Comparison of ENCODE assay signal across 1 cellular context in the genomic region with DNA sequence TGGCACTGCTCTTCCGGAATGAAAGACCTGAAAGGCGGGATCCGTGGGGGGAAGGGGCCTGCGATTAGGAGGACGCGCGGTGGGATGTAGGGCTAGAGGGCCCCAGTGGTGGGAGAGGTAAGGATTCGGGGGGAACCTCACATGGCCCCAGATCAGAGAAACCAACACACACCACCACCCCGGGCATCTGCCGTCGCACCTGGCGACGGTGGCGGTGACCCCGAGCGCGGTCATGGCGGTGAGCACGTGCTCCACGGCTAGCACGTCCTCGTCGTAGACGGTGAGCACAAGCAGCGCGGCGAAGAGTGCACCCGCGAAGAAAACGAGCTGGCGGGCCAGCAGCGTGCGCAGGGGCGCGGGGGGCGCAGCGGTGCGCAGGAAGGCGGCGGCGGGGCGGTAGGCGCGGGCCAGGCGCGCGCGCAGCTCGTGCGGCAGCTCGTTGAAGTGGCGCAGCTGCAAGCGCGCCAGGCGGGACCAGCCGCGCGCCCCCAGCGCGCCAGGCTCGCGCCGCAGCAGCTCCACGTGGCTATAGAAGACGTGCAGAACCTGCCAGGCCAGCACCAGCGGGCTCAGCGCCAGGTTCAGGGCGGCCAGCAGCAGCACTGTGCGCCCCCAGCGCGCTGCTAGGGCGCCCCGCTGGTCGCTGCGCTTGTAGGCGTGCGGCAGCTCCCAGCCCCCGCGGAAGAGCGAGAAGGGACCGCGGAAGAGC.
TF ChIP-seq lines count a peak whose summit lies in the region.

No MANE protein-coding gene starts in this region.

TF ChIP-seq in WTC11, 78 proteins besides CTCF, POLR2A, EP300 and RAD21 (continued from another document and continues in another):
- TF ChIP-seq, protein P1, sequence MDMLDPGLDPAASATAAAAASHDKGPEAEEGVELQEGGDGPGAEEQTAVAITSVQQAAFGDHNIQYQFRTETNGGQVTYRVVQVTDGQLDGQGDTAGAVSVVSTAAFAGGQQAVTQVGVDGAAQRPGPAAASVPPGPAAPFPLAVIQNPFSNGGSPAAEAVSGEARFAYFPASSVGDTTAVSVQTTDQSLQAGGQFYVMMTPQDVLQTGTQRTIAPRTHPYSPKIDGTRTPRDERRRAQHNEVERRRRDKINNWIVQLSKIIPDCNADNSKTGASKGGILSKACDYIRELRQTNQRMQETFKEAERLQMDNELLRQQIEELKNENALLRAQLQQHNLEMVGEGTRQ (CRISPR knock-in tag; IDR thresholded peaks at IDR 0.05), result peak; percentile 60
- TF ChIP-seq, protein P2, sequence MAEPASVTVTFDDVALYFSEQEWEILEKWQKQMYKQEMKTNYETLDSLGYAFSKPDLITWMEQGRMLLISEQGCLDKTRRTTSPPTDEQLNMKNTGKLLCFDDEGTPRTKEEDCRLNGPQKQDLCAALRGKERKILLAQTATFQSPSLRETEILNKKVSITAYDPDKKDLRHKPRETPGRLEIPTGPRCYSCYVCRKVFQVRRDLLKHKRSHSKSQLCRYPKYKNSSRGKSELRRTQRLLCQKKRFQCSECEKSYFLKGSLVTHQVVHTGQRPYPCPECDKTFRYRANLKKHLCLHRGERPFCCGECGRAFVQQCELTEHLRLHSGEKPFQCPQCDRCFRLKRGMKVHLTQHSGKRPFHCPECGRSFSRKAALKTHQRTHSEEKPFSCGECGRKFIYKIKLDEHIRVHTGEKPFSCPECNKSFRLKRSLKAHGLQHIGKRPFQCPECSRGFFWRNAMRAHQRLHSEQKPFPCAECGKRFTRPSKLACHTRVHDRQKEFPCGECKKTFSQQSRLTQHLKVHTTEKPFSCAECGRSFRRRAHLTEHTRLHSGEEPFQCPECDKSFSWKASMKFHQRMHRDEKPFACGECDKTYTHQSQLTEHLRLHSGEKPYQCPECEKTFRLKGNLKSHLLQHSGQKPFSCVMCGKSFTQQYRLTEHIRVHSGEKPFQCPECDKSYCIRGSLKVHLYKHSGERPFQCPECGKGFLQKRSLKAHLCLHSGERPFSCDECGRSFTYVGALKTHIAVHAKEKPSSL (CRISPR knock-in tag; conservative IDR thresholded peaks at IDR 0.05), result no peak
- TF ChIP-seq ZNF416 (CRISPR knock-in tag; IDR thresholded peaks at IDR 0.05) (0 out of 2 replicates have a peak, but pooled peaks have one; percentile 41), NFYB (CRISPR knock-in tag; conservative IDR thresholded peaks at IDR 0.05; ENCODE audit: low read depth) (peak; percentile 74), MYBL2 (CRISPR knock-in tag; IDR thresholded peaks at IDR 0.05) (peak; percentile 98), EMX1 (CRISPR knock-in tag; IDR thresholded peaks at IDR 0.05) (no peak), GTF2I (CRISPR knock-in tag; conservative IDR thresholded peaks at IDR 0.05) (no peak), ZNF219 (CRISPR knock-in tag; IDR thresholded peaks at IDR 0.05; ENCODE audit: borderline replicate concordance) (peak; percentile 97), NR1H2 (CRISPR knock-in tag; IDR thresholded peaks at IDR 0.05) (peak; percentile 97), ZNF317 (CRISPR knock-in tag; IDR thresholded peaks at IDR 0.05; ENCODE audit: borderline replicate concordance, low read depth) (peak; percentile 80), NFATC4 (CRISPR knock-in tag; IDR thresholded peaks at IDR 0.05) (no peak), ETV6 (CRISPR knock-in tag; IDR thresholded peaks at IDR 0.05) (peak; percentile 100), ZNF232 (CRISPR knock-in tag; IDR thresholded peaks at IDR 0.05) (peak; percentile 99), RORB (CRISPR knock-in tag; IDR thresholded peaks at IDR 0.05) (no peak), RELA (CRISPR knock-in tag; IDR thresholded peaks at IDR 0.05; ENCODE audit: borderline replicate concordance) (peak; percentile 99), JUN (CRISPR knock-in tag; IDR thresholded peaks at IDR 0.05) (peak; percentile 98), CREM (CRISPR knock-in tag; IDR thresholded peaks at IDR 0.05) (peak; percentile 94), PRRX2 (CRISPR knock-in tag; IDR thresholded peaks at IDR 0.05) (no peak), ZNF263 (CRISPR knock-in tag; IDR thresholded peaks at IDR 0.05; ENCODE audit: low read depth) (peak; percentile 86), ZNF671 (CRISPR knock-in tag; IDR thresholded peaks at IDR 0.05) (no peak), ZNF138 (CRISPR knock-in tag; conservative IDR thresholded peaks at IDR 0.05) (no peak), NR2C2 (CRISPR knock-in tag; IDR thresholded peaks at IDR 0.05) (peak; percentile 88), ZNF423 (CRISPR knock-in tag; IDR thresholded peaks at IDR 0.05) (no peak)
- TF ChIP-seq, protein P3, sequence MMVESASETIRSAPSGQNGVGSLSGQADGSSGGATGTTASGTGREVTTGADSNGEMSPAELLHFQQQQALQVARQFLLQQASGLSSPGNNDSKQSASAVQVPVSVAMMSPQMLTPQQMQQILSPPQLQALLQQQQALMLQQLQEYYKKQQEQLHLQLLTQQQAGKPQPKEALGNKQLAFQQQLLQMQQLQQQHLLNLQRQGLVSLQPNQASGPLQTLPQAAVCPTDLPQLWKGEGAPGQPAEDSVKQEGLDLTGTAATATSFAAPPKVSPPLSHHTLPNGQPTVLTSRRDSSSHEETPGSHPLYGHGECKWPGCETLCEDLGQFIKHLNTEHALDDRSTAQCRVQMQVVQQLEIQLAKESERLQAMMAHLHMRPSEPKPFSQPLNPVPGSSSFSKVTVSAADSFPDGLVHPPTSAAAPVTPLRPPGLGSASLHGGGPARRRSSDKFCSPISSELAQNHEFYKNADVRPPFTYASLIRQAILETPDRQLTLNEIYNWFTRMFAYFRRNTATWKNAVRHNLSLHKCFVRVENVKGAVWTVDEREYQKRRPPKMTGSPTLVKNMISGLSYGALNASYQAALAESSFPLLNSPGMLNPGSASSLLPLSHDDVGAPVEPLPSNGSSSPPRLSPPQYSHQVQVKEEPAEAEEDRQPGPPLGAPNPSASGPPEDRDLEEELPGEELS (CRISPR knock-in tag; IDR thresholded peaks at IDR 0.05), result peak; percentile 100
- TF ChIP-seq, protein P4, sequence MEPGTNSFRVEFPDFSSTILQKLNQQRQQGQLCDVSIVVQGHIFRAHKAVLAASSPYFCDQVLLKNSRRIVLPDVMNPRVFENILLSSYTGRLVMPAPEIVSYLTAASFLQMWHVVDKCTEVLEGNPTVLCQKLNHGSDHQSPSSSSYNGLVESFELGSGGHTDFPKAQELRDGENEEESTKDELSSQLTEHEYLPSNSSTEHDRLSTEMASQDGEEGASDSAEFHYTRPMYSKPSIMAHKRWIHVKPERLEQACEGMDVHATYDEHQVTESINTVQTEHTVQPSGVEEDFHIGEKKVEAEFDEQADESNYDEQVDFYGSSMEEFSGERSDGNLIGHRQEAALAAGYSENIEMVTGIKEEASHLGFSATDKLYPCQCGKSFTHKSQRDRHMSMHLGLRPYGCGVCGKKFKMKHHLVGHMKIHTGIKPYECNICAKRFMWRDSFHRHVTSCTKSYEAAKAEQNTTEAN (CRISPR knock-in tag; IDR thresholded peaks at IDR 0.05), result peak; percentile 99
- TF ChIP-seq, protein P5, sequence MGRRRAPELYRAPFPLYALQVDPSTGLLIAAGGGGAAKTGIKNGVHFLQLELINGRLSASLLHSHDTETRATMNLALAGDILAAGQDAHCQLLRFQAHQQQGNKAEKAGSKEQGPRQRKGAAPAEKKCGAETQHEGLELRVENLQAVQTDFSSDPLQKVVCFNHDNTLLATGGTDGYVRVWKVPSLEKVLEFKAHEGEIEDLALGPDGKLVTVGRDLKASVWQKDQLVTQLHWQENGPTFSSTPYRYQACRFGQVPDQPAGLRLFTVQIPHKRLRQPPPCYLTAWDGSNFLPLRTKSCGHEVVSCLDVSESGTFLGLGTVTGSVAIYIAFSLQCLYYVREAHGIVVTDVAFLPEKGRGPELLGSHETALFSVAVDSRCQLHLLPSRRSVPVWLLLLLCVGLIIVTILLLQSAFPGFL (CRISPR knock-in tag; IDR thresholded peaks at IDR 0.05; ENCODE audit: borderline replicate concordance), result peak; percentile 94; the same call in 1 of the 2 replicates
- TF ChIP-seq, protein P6, sequence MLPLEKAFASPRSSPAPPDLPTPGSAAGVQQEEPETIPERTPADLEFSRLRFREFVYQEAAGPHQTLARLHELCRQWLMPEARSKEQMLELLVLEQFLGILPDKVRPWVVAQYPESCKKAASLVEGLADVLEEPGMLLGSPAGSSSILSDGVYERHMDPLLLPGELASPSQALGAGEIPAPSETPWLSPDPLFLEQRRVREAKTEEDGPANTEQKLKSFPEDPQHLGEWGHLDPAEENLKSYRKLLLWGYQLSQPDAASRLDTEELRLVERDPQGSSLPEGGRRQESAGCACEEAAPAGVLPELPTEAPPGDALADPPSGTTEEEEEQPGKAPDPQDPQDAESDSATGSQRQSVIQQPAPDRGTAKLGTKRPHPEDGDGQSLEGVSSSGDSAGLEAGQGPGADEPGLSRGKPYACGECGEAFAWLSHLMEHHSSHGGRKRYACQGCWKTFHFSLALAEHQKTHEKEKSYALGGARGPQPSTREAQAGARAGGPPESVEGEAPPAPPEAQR (CRISPR knock-in tag; IDR thresholded peaks at IDR 0.05), result no peak
- TF ChIP-seq, protein P7, sequence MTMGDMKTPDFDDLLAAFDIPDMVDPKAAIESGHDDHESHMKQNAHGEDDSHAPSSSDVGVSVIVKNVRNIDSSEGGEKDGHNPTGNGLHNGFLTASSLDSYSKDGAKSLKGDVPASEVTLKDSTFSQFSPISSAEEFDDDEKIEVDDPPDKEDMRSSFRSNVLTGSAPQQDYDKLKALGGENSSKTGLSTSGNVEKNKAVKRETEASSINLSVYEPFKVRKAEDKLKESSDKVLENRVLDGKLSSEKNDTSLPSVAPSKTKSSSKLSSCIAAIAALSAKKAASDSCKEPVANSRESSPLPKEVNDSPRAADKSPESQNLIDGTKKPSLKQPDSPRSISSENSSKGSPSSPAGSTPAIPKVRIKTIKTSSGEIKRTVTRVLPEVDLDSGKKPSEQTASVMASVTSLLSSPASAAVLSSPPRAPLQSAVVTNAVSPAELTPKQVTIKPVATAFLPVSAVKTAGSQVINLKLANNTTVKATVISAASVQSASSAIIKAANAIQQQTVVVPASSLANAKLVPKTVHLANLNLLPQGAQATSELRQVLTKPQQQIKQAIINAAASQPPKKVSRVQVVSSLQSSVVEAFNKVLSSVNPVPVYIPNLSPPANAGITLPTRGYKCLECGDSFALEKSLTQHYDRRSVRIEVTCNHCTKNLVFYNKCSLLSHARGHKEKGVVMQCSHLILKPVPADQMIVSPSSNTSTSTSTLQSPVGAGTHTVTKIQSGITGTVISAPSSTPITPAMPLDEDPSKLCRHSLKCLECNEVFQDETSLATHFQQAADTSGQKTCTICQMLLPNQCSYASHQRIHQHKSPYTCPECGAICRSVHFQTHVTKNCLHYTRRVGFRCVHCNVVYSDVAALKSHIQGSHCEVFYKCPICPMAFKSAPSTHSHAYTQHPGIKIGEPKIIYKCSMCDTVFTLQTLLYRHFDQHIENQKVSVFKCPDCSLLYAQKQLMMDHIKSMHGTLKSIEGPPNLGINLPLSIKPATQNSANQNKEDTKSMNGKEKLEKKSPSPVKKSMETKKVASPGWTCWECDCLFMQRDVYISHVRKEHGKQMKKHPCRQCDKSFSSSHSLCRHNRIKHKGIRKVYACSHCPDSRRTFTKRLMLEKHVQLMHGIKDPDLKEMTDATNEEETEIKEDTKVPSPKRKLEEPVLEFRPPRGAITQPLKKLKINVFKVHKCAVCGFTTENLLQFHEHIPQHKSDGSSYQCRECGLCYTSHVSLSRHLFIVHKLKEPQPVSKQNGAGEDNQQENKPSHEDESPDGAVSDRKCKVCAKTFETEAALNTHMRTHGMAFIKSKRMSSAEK (CRISPR knock-in tag; IDR thresholded peaks at IDR 0.05; ENCODE audit: borderline replicate concordance), result peak; percentile 79; the same call in 1 of the 2 replicates
- TF ChIP-seq, protein P8, sequence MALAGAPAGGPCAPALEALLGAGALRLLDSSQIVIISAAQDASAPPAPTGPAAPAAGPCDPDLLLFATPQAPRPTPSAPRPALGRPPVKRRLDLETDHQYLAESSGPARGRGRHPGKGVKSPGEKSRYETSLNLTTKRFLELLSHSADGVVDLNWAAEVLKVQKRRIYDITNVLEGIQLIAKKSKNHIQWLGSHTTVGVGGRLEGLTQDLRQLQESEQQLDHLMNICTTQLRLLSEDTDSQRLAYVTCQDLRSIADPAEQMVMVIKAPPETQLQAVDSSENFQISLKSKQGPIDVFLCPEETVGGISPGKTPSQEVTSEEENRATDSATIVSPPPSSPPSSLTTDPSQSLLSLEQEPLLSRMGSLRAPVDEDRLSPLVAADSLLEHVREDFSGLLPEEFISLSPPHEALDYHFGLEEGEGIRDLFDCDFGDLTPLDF (CRISPR knock-in tag; IDR thresholded peaks at IDR 0.05), result peak; percentile 98
- TF ChIP-seq, protein P9, sequence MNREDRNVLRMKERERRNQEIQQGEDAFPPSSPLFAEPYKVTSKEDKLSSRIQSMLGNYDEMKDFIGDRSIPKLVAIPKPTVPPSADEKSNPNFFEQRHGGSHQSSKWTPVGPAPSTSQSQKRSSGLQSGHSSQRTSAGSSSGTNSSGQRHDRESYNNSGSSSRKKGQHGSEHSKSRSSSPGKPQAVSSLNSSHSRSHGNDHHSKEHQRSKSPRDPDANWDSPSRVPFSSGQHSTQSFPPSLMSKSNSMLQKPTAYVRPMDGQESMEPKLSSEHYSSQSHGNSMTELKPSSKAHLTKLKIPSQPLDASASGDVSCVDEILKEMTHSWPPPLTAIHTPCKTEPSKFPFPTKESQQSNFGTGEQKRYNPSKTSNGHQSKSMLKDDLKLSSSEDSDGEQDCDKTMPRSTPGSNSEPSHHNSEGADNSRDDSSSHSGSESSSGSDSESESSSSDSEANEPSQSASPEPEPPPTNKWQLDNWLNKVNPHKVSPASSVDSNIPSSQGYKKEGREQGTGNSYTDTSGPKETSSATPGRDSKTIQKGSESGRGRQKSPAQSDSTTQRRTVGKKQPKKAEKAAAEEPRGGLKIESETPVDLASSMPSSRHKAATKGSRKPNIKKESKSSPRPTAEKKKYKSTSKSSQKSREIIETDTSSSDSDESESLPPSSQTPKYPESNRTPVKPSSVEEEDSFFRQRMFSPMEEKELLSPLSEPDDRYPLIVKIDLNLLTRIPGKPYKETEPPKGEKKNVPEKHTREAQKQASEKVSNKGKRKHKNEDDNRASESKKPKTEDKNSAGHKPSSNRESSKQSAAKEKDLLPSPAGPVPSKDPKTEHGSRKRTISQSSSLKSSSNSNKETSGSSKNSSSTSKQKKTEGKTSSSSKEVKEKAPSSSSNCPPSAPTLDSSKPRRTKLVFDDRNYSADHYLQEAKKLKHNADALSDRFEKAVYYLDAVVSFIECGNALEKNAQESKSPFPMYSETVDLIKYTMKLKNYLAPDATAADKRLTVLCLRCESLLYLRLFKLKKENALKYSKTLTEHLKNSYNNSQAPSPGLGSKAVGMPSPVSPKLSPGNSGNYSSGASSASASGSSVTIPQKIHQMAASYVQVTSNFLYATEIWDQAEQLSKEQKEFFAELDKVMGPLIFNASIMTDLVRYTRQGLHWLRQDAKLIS (CRISPR knock-in tag; IDR thresholded peaks at IDR 0.05; ENCODE audit: borderline replicate concordance), result peak; percentile 96
- TF ChIP-seq, protein P10, sequence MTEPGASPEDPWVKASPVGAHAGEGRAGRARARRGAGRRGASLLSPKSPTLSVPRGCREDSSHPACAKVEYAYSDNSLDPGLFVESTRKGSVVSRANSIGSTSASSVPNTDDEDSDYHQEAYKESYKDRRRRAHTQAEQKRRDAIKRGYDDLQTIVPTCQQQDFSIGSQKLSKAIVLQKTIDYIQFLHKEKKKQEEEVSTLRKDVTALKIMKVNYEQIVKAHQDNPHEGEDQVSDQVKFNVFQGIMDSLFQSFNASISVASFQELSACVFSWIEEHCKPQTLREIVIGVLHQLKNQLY (CRISPR knock-in tag; IDR thresholded peaks at IDR 0.05), result peak; percentile 89
